30 cellular contexts compared by ENCODE assay signal in genomic region chr9:97376902-97377301, GRCh38.
"Had no signal": no experiment of that assay in that cellular context is flagged by ENCODE, and none has a peak within 500 bp of the region (broad histone marks: within the 10 kb centered on the region; RNA-seq: fewer than 3 reads in every experiment).

No MANE protein-coding gene starts in this region.

- H3K9me3 ChIP-seq: adrenal gland, body of pancreas, breast epithelium had no signal

- H3K27ac ChIP-seq: adrenal gland, body of pancreas, brain microvascular endothelial cell, breast epithelium, VCaP had no signal

- DNase-seq: activated B cell treated with CpG ODN at 0.5 μM for 24 hours; activated CD4-positive, alpha-beta memory T cell treated with anti-CD3 and anti-CD28 coated beads for 36 hours; activated CD4-positive, alpha-beta T cell treated with anti-CD3 and anti-CD28 coated beads for 4 hours; activated CD4-positive, alpha-beta T cell treated with anti-CD3 and anti-CD28 coated beads, Interleukin-2, amount 10 ng/mL, durations not matched to agents 24 days and 14 days; activated CD4-positive, alpha-beta T cell treated with anti-CD3 and anti-CD28 coated beads, Interleukin-2, amount 50 U/mL, for 1 hour; activated CD4-positive, alpha-beta T cell treated with anti-CD3 and anti-CD28 coated beads, Interleukin-2, amount 50 U/mL, for 4 hours; activated CD4-positive, CD25-positive, alpha-beta regulatory T cell treated with anti-CD3 and anti-CD28 coated beads, Interleukin-2, amount 50 U/mL, for 72 hours; activated CD8-positive, alpha-beta memory T cell treated with anti-CD3 and anti-CD28 coated beads, Interleukin-2, amount 50 U/mL, for 4 hours; activated CD8-positive, alpha-beta T cell treated with anti-CD3 and anti-CD28 coated beads for 36 hours; activated gamma-delta T cell treated with Interleukin-2 at 50 U/mL for 16 hours; activated naive CD4-positive, alpha-beta T cell; activated naive CD4-positive, alpha-beta T cell treated with anti-CD3 and anti-CD28 coated beads for 36 hours; activated naive CD4-positive, alpha-beta T cell treated with anti-CD3 and anti-CD28 coated beads, Interleukin-2, amount 50 U/mL, for 16 hours; activated naive CD8-positive, alpha-beta T cell treated with anti-CD3 and anti-CD28 coated beads for 36 hours; activated T-cell treated with anti-CD3 and anti-CD28 coated beads for 4 hours; activated T-cell treated with anti-CD3 and anti-CD28 coated beads, Interleukin-2, amount 50 U/mL, for 1 hour; activated T-cell treated with anti-CD3 and anti-CD28 coated beads, Interleukin-2, amount 50 U/mL, for 4 hours; activated T-cell treated with anti-CD3 and anti-CD28 coated beads, Interleukin-2, amount 50 U/mL, for 72 hours; adrenal gland; amniotic stem cell; aorta; body of pancreas; brain microvascular endothelial cell; central memory CD4-positive, alpha-beta T cell; SW 1271; T-helper 1 cell; T-helper 2 cell; T-helper 9 cell had no signal

- H3K27me3 ChIP-seq: adrenal gland, body of pancreas, brain microvascular endothelial cell, breast epithelium had no signal

- H3K4me1 ChIP-seq: adrenal gland, breast epithelium had no signal

- H3K4me3 ChIP-seq: adrenal gland, body of pancreas, breast epithelium had no signal

- H3K36me3 ChIP-seq: brain microvascular endothelial cell, breast epithelium had no signal
